Comparison of ENCODE assay signal across 20 cellular contexts in the genomic region with DNA sequence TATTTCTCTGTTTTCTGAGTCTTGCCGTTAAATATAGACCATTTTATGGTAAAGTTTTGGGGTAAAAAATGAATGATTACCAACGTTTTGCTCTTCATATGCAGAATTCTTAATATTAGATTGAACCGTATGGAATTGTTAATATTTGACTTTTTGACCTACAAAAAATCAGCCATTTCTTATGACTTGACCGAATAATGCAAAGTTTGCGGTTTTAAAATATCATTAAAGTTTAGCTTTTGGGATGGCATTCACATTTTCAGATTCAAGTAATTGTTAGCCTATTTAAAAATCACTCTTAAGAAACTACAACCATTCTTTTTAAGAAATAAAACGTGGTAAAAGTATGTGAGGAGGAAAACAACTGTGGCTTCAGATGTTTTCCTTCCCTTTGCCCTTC.
DNase-seq lines count a peak whose midpoint lies in the region; ATAC-seq, FAIRE-seq and TF ChIP-seq lines count a peak whose summit lies in the region.
"Had no signal": no experiment of that assay in that cellular context is flagged by ENCODE, and none has a peak within 500 bp of the region (broad histone marks: within the 10 kb centered on the region; RNA-seq: fewer than 3 reads in every experiment).

No MANE protein-coding gene starts in this region.

- peak overlapping the region; percentile 35 for H3K27ac Mint-ChIP-seq in activated naive CD4-positive, alpha-beta T cell treated with anti-CD3 and anti-CD28 coated beads, Interleukin-2, amount 50 U/mL, for 24 hours
- H3K27ac Mint-ChIP-seq in activated naive CD4-positive, alpha-beta T cell treated with anti-CD3 and anti-CD28 coated beads, Interleukin-2, amount 10 ng/mL, durations not matched to agents 7 days and 5 days, result no peak overlapping the region
- H3K27ac Mint-ChIP-seq in CD4-positive, alpha-beta T cell, result peak overlapping the region; percentile 27
- H3K27ac Mint-ChIP-seq in Caco-2 (ENCODE audit: unreplicated experiment), result no peak overlapping the region
- H3K27ac Mint-ChIP-seq: CD8-positive, alpha-beta T cell had no signal

- H3K79me2 ChIP-seq in K562 (ENCODE audit: control insufficient read depth, insufficient read depth, low read length), result peaks cover 37% of the 10 kb centered on the region

- TF ChIP-seq POLR2A in K562 (conservative IDR thresholded peaks at IDR 0.05), result no peak

- H3K9me3 Mint-ChIP-seq in activated naive CD4-positive, alpha-beta T cell treated with anti-CD3 and anti-CD28 coated beads, Interleukin-2, amount 50 U/mL, for 24 hours, result no peaks in the 10 kb centered on the region
- no peaks in the 10 kb centered on the region for H3K9me3 Mint-ChIP-seq in activated naive CD4-positive, alpha-beta T cell treated with anti-CD3 and anti-CD28 coated beads, Interleukin-2, amount 10 ng/mL, durations not matched to agents 7 days and 5 days
- no peaks in the 10 kb centered on the region for H3K9me3 Mint-ChIP-seq in CD4-positive, alpha-beta T cell
- no peaks in the 10 kb centered on the region for H3K9me3 Mint-ChIP-seq in Caco-2 (ENCODE audit: unreplicated experiment)
- H3K9me3 Mint-ChIP-seq: CD8-positive, alpha-beta T cell had no signal

- WGBS in K562 (ENCODE audit: insufficient coverage, low coverage, missing lambda C conversion rate), result 78% methylated on average over 6 of the region's 6 CpGs

- no peak overlapping the region for H3K9ac ChIP-seq in K562 (ENCODE audit: insufficient read depth in 1 of 2, low read depth in 2 of 2, low read length in 2 of 2)
- H3K9ac ChIP-seq: GM23248 had no signal

- TF ChIP-seq EP300 in K562 (IDR thresholded peaks at IDR 0.05; ENCODE audit: low read length), result no peak

- H3K9me1 ChIP-seq in K562 (ENCODE audit: control insufficient read depth, insufficient read depth, low read length), result peaks cover 2% of the 10 kb centered on the region

- BruUV-seq in K562 (replicated peaks; lab: Mats Ljungman, UMichigan) (no TSS peak), Caco-2 (replicated peaks; lab: Mats Ljungman, UMichigan) (no TSS peak)

- H3K27ac ChIP-seq in CD4-positive, alpha-beta T cell (ENCODE audit: low read depth, low read length), result no peak overlapping the region
- no peak overlapping the region for H3K27ac ChIP-seq in K562 (ENCODE audit: extremely low read depth, low read depth, low read length)
- H3K27ac ChIP-seq: GM23248 had no signal

- POLR2A ChIA-PET in CD4-positive, alpha-beta T cell (lab: Charles Lee), result no interaction called here
- POLR2A ChIA-PET in K562 (lab: Yijun Ruan, JAX) (no interaction called here), Caco-2 (lab: Charles Lee) (no interaction called here)

- H3K36me3 Mint-ChIP-seq in activated naive CD4-positive, alpha-beta T cell treated with anti-CD3 and anti-CD28 coated beads, Interleukin-2, amount 50 U/mL, for 24 hours, result peaks cover 9% of the 10 kb centered on the region
- peaks cover 35% of the 10 kb centered on the region for H3K36me3 Mint-ChIP-seq in activated naive CD4-positive, alpha-beta T cell treated with anti-CD3 and anti-CD28 coated beads, Interleukin-2, amount 10 ng/mL, durations not matched to agents 7 days and 5 days
- peaks cover 13% of the 10 kb centered on the region for H3K36me3 Mint-ChIP-seq in CD4-positive, alpha-beta T cell (ENCODE audit: low read depth)
- no peaks in the 10 kb centered on the region for H3K36me3 Mint-ChIP-seq in Caco-2 (ENCODE audit: insufficient read depth, unreplicated experiment)

- H3K4me1 Mint-ChIP-seq in activated naive CD4-positive, alpha-beta T cell treated with anti-CD3 and anti-CD28 coated beads, Interleukin-2, amount 50 U/mL, for 24 hours, result peaks cover 63% of the 10 kb centered on the region
- H3K4me1 Mint-ChIP-seq in activated naive CD4-positive, alpha-beta T cell treated with anti-CD3 and anti-CD28 coated beads, Interleukin-2, amount 10 ng/mL, durations not matched to agents 7 days and 5 days, result peaks cover 25% of the 10 kb centered on the region
- peaks cover 49% of the 10 kb centered on the region for H3K4me1 Mint-ChIP-seq in CD4-positive, alpha-beta T cell (ENCODE audit: low read depth)
- H3K4me1 Mint-ChIP-seq in Caco-2 (ENCODE audit: low read depth, unreplicated experiment), result no peaks in the 10 kb centered on the region

- H3K4me2 ChIP-seq in K562 (ENCODE audit: insufficient read depth, low read length), result no peak overlapping the region

- H3K36me3 ChIP-seq in K562 (ENCODE audit: control insufficient read depth, insufficient read depth, low read length) (peaks cover 3% of the 10 kb centered on the region; the same call in 1 of the 3 replicates), Caco-2 (ENCODE audit: control insufficient read depth, insufficient read depth, low read length) (no peaks in the 10 kb centered on the region)

- H3K27me3 ChIP-seq in CD4-positive, alpha-beta T cell (ENCODE audit: control insufficient read depth, insufficient read depth, low read length), result no peaks in the 10 kb centered on the region
- H3K27me3 ChIP-seq in K562 (ENCODE audit: control insufficient read depth in 2 of 2, insufficient read depth in 2 of 2, low read length in 2 of 2) (no peaks in the 10 kb centered on the region), Caco-2 (replicated peaks; ENCODE audit: control insufficient read depth, insufficient read depth, low read length) (no peaks in the 10 kb centered on the region)

- FAIRE-seq in K562 (lab: Jason Lieb, UNC), result peak; percentile 23
- FAIRE-seq: D721Med, GM12878, GM19239, H1 had no signal

- no peak for DNase-seq in activated naive CD4-positive, alpha-beta T cell treated with anti-CD3 and anti-CD28 coated beads, Interleukin-2, amount 10 ng/mL, durations not matched to agents 7 days and 5 days
- no peak for DNase-seq in CD4-positive, alpha-beta T cell
- no peak for DNase-seq in K562 (ENCODE audit: extremely low read depth in 1 of 4, low spot score in 3 of 4)
- no peak for DNase-seq in Caco-2
- no peak for DNase-seq in activated CD4-positive, alpha-beta T cell treated with anti-CD3 and anti-CD28 coated beads, Interleukin-2, amount 50 U/mL, for 48 hours
- DNase-seq: 8988T; C1 segment of cervical spinal cord; CD8-positive, alpha-beta T cell; DMS 273 treated with DMSO at 0.1 percent for 48 hours; DMS79; EL; GDM1; GM23248; H7; HCEC 1CT had no signal

- CTCF ChIA-PET in activated naive CD4-positive, alpha-beta T cell treated with anti-CD3 and anti-CD28 coated beads, Interleukin-2, amount 10 ng/mL, durations not matched to agents 7 days and 5 days (lab: Charles Lee), result interaction anchor here (1.4 kb wide), 1 partner anchor 24 kb away, joined by 3 read pairs; no protein-coding TSS in a partner anchor
- CTCF ChIA-PET in CD4-positive, alpha-beta T cell (lab: Charles Lee), result interaction anchor here (1.3 kb wide), 1 partner anchor 69 kb away, joined by 3 read pairs; a partner anchor contains a TSS
- CTCF ChIA-PET in K562 (lab: Yijun Ruan, JAX; ENCODE audit: low intra/inter-chr PET ratio), result no interaction called here
- CTCF ChIA-PET in Caco-2 (lab: Charles Lee), result no interaction called here

- no peak for TF ChIP-seq RAD21 in K562 (CRISPR knock-in tag; conservative IDR thresholded peaks at IDR 0.05 in 1 of 2, IDR thresholded peaks at IDR 0.05 in 1 of 2)

- no peak overlapping the region for H3K4me3 ChIP-seq in K562
- H3K4me3 ChIP-seq in Caco-2 (ENCODE audit: low read depth, low read length), result no peak overlapping the region
- H3K4me3 ChIP-seq: GM12878, GM23248 had no signal

- H3K9me3 ChIP-seq in CD4-positive, alpha-beta T cell (ENCODE audit: control insufficient read depth, low read length), result no peaks in the 10 kb centered on the region
- H3K9me3 ChIP-seq in K562 (replicated peaks; ENCODE audit: control insufficient read depth, insufficient read depth, low read depth, low read length), result no peaks in the 10 kb centered on the region
- H3K9me3 ChIP-seq in Caco-2, result no peaks in the 10 kb centered on the region

- intact Hi-C loops in CD4-positive, alpha-beta T cell (cut with DNase I, micrococcal nuclease), result loop anchor here in 1 of 2 experiments (10.0 kb wide), 1 partner anchor 557 kb away; no protein-coding TSS in a partner anchor
- intact Hi-C loops in K562 (cut with micrococcal nuclease) (no loop called here), Caco-2 (cut with micrococcal nuclease; ENCODE audit: unreplicated experiment) (no loop called here)

- no peaks in the 10 kb centered on the region for H4K20me1 ChIP-seq in K562 (replicated peaks; ENCODE audit: control insufficient read depth, insufficient read depth, low read length)

- no peaks in the 10 kb centered on the region for H3K27me3 Mint-ChIP-seq in activated naive CD4-positive, alpha-beta T cell treated with anti-CD3 and anti-CD28 coated beads, Interleukin-2, amount 50 U/mL, for 24 hours
- no peaks in the 10 kb centered on the region for H3K27me3 Mint-ChIP-seq in activated naive CD4-positive, alpha-beta T cell treated with anti-CD3 and anti-CD28 coated beads, Interleukin-2, amount 10 ng/mL, durations not matched to agents 7 days and 5 days
- no peaks in the 10 kb centered on the region for H3K27me3 Mint-ChIP-seq in CD4-positive, alpha-beta T cell
- no peaks in the 10 kb centered on the region for H3K27me3 Mint-ChIP-seq in Caco-2 (ENCODE audit: insufficient read depth, unreplicated experiment)

- H3K4me1 ChIP-seq in K562 (replicated peaks in 1 of 2; ENCODE audit: control insufficient read depth in 2 of 2, insufficient read depth in 2 of 2, low read length in 2 of 2) (no peaks in the 10 kb centered on the region), Caco-2 (no peaks in the 10 kb centered on the region)

- H2AFZ ChIP-seq in K562 (ENCODE audit: low read depth, low read length), result no peak overlapping the region
- H2AFZ ChIP-seq: GM23248 had no signal

- no peak for ATAC-seq in CD4-positive, alpha-beta T cell (ENCODE audit: poor library complexity)
- ATAC-seq in K562, result no peak
- ATAC-seq: CD8-positive, alpha-beta T cell; GM12878 had no signal

- no peak for TF ChIP-seq CTCF in CD4-positive, alpha-beta T cell (IDR thresholded peaks at IDR 0.05)
- TF ChIP-seq CTCF in K562 (IDR thresholded peaks at IDR 0.05 in 2 of 3, conservative IDR thresholded peaks at IDR 0.05 in 1 of 3; ENCODE audit: insufficient read depth in 2 of 3, low read depth in 1 of 3, low read length in 3 of 3) (no peak), Caco-2 (IDR thresholded peaks at IDR 0.05; ENCODE audit: insufficient read depth in 1 of 2, low read depth in 1 of 2, low read length in 1 of 2, severe bottlenecking in 1 of 2, unreplicated experiment in 1 of 2) (no peak)

- in situ Hi-C loops in K562 (cut with MboI), result no loop called here

- H3K4me3 Mint-ChIP-seq in activated naive CD4-positive, alpha-beta T cell treated with anti-CD3 and anti-CD28 coated beads, Interleukin-2, amount 50 U/mL, for 24 hours, result no peak overlapping the region
- H3K4me3 Mint-ChIP-seq in activated naive CD4-positive, alpha-beta T cell treated with anti-CD3 and anti-CD28 coated beads, Interleukin-2, amount 10 ng/mL, durations not matched to agents 7 days and 5 days, result no peak overlapping the region
- no peak overlapping the region for H3K4me3 Mint-ChIP-seq in CD4-positive, alpha-beta T cell
- H3K4me3 Mint-ChIP-seq in Caco-2 (ENCODE audit: unreplicated experiment), result no peak overlapping the region
- H3K4me3 Mint-ChIP-seq: CD8-positive, alpha-beta T cell had no signal

Comparison
In these comparisons a context has a peak if more than half of its experiments do, and no peak if none do; other contexts are left out.
1. H3K27ac Mint-ChIP-seq: peak in activated naive CD4-positive, alpha-beta T cell treated with anti-CD3 and anti-CD28 coated beads, Interleukin-2, amount 50 U/mL, for 24 hours (single experiment) and CD4-positive, alpha-beta T cell (single experiment); none in activated naive CD4-positive, alpha-beta T cell treated with anti-CD3 and anti-CD28 coated beads, Interleukin-2, amount 10 ng/mL, durations not matched to agents 7 days and 5 days (single experiment) and Caco-2 (single experiment).
2. CTCF ChIA-PET loops: an anchor here in activated naive CD4-positive, alpha-beta T cell treated with anti-CD3 and anti-CD28 coated beads, Interleukin-2, amount 10 ng/mL, durations not matched to agents 7 days and 5 days (1.4 kb wide) and CD4-positive, alpha-beta T cell (1.3 kb wide); none called in K562 and Caco-2.